In the genomic region with DNA sequence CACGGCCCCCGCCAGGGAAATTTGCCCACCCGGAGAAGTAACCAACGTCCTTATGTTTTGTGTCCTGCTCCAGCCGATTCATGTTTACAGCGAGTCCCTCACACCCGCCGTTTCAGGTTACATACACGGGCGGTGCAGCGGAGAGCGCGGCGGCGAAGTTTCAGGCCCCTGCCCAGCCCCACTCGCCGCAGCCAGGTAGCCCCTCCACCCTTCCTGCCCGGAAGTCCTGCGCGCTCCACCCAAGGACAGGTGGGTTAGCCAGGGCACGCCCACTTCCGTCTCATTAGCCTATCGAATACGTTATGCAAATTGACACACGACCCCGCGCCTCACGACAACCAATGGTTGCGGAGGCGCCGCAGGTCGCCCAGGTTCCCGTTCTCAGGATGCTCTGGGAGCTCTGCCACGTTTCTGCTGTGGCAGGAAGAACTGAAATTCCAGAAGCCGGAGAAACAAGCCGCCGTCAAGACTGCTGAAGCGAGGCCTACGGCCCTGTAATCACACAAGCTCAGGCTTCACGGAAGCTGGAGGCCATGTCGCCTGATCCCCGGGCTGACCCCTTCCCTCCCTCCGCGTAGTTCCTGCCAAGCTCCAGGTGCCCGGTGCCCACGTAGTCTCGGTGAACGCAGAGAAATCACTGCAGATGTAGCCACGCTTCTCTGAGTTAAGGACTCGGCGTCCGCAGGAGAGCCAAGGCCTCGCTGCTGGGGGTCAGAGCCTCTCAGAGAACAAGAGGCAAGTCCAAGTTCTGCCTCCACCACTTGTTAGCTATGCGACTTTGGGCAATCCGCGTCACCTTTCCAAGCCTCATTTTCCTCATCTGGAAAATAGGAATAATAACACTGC, we compare ENCODE assay signal across 7 cellular contexts. TPM values are rescaled to one million over a fixed set of nuclear protein-coding genes. Genes with fewer than 3 reads are reported as not detected.
DNase-seq lines count a peak whose midpoint lies in the region; ATAC-seq and TF ChIP-seq lines count a peak whose summit lies in the region.

No MANE protein-coding gene starts in this region.

- intact Hi-C loops in PC-9 (cut with micrococcal nuclease; ENCODE audit: unreplicated experiment) (loop anchor here (1.0 to 2.0 kb wide), 4 partner anchors 11 to 52 kb away; no protein-coding TSS in a partner anchor), right cardiac atrium (cut with DNase I) (no loop called here), prostate gland (cut with DNase I) (loop anchor here (5.0 kb wide), 1 partner anchor 37 kb away; no protein-coding TSS in a partner anchor)

- CTCF ChIA-PET in PC-9 (lab: Charles Lee) = interaction anchor here (0.9 kb wide), 1 partner anchor 22 kb away, joined by 3 read pairs; a partner anchor contains a TSS

- TF ChIP-seq POLR2A in prostate gland (IDR thresholded peaks at IDR 0.05) = peak; percentile 83

- H3K4me1 ChIP-seq in PC-9 (replicated peaks; ENCODE audit: insufficient read depth) (peaks cover 69% of the 10 kb centered on the region), adipocyte (ENCODE audit: control insufficient read depth, insufficient read depth, low read length) (peaks cover 10% of the 10 kb centered on the region), right cardiac atrium (ENCODE audit: control insufficient read depth, insufficient read depth, low read length) (peaks cover 1% of the 10 kb centered on the region), prostate gland (replicated peaks) (no peaks in the 10 kb centered on the region)

- H3K9me3 ChIP-seq in PC-9 (ENCODE audit: insufficient read depth, low read depth) (no peaks in the 10 kb centered on the region), adipocyte (ENCODE audit: control insufficient read depth, low read length) (no peaks in the 10 kb centered on the region), right cardiac atrium (ENCODE audit: control insufficient read depth, low read length) (no peaks in the 10 kb centered on the region), prostate gland (no peaks in the 10 kb centered on the region)

- POLR2A ChIA-PET in PC-9 (lab: Charles Lee; ENCODE audit: unreplicated experiment) = interaction anchor here (0.5 to 1.4 kb wide), 13 partner anchors 15 to 1248 kb away, joined by 3 to 18 read pairs (median 5); a partner anchor contains a TSS

- peak overlapping the region; percentile 52 for H2AFZ ChIP-seq in PC-9

- peaks cover 64% of the 10 kb centered on the region for H3F3A ChIP-seq in PC-9 (ENCODE audit: insufficient read depth, low read depth)

- no peak for TF ChIP-seq CTCF in HFF-Myc (IDR thresholded peaks at IDR 0.05; ENCODE audit: low read depth, low read length, missing control alignments)
- TF ChIP-seq CTCF in PC-9 (conservative IDR thresholded peaks at IDR 0.05) = 0 out of 2 replicates have a peak, but pooled peaks have one; percentile 30
- TF ChIP-seq CTCF in prostate gland (IDR thresholded peaks at IDR 0.05) = peak; percentile 8 to 64 (median 34)

- H3K27ac ChIP-seq in PC-9 = peak overlapping the region; percentile 89
- H3K27ac ChIP-seq in right cardiac atrium (ENCODE audit: low read length) = peak overlapping the region; percentile 19
- peak overlapping the region; percentile 93 to 94 for H3K27ac ChIP-seq in prostate gland

- no peaks in the 10 kb centered on the region for H3K36me3 ChIP-seq in PC-9 (ENCODE audit: low read depth)
- no peaks in the 10 kb centered on the region for H3K36me3 ChIP-seq in adipocyte (ENCODE audit: control insufficient read depth, insufficient read depth, low read length, severe bottlenecking)
- no peaks in the 10 kb centered on the region for H3K36me3 ChIP-seq in prostate gland

- 0 out of 2 replicates have a peak, but pooled peaks cover 6% of the 10 kb centered on the region for H3K79me2 ChIP-seq in PC-9 (ENCODE audit: low read depth)

- no peaks in the 10 kb centered on the region for H3K9me2 ChIP-seq in PC-9 (ENCODE audit: insufficient read depth)

- DNase-seq in HFF-Myc (ENCODE audit: extremely low read depth, low read depth) = no peak
- DNase-seq in PC-9 = peak; percentile 99 to 100
- no peak for DNase-seq in adipocyte (ENCODE audit: low read depth)
- DNase-seq in right cardiac atrium = peak; percentile 73 to 90 (median 86)
- DNase-seq in prostate gland (ENCODE audit: low spot score) = peak; percentile 99

- H3K4me2 ChIP-seq in PC-9 = peak overlapping the region; percentile 75

- ATAC-seq in right cardiac atrium (peak; percentile 88), GM21529 (IDR thresholded peaks at IDR 0.05; ENCODE audit: unreplicated experiment) (no peak), HG02981 (IDR thresholded peaks at IDR 0.05; ENCODE audit: unreplicated experiment) (no peak)

- H4K20me1 ChIP-seq in PC-9 (ENCODE audit: insufficient read depth) = no peaks in the 10 kb centered on the region

- H3K9ac ChIP-seq in adipocyte (ENCODE audit: low read length) = no peak overlapping the region

- H3K27me3 ChIP-seq in PC-9 (ENCODE audit: insufficient read depth, low read depth) = no peaks in the 10 kb centered on the region
- H3K27me3 ChIP-seq in adipocyte (replicated peaks; ENCODE audit: control insufficient read depth, insufficient read depth, low read length) = no peaks in the 10 kb centered on the region
- H3K27me3 ChIP-seq in right cardiac atrium (ENCODE audit: control insufficient read depth, insufficient read depth) = no peaks in the 10 kb centered on the region
- H3K27me3 ChIP-seq in prostate gland (replicated peaks; ENCODE audit: insufficient read depth) = no peaks in the 10 kb centered on the region

- WGBS in right cardiac atrium = 23% methylated on average over 56 of the region's 56 CpGs
- WGBS in prostate gland = 13% methylated on average over 56 of the region's 56 CpGs

- BruUV-seq in PC-9 (replicated peaks; lab: Mats Ljungman, UMichigan) = TSS peak; percentile 99

- H3K4me3 ChIP-seq in HFF-Myc (replicated peaks; ENCODE audit: low read depth, low read length) = peak overlapping the region; percentile 20; the same call in 1 of the 2 replicates
- peak overlapping the region; percentile 43 for H3K4me3 ChIP-seq in PC-9
- peak overlapping the region; percentile 41 for H3K4me3 ChIP-seq in adipocyte (ENCODE audit: low read length)
- peak overlapping the region; percentile 6 for H3K4me3 ChIP-seq in right cardiac atrium (ENCODE audit: low read length)
- H3K4me3 ChIP-seq in prostate gland = peak overlapping the region; percentile 19 to 26

RNA-seq across cellular contexts. Expression of a gene that starts 22.4 kb away (rescaled TPM):
- total RNA-seq in PC-9 (2021) (758 and 776 TPM in 2 replicates), right cardiac atrium (100 to 1,000 TPM; 140 to 224 (median 163) TPM), prostate gland (100 to 1,000 TPM; 295 to 329 TPM)
- polyA plus RNA-seq in right cardiac atrium = 92.5 TPM

Comparison
In these comparisons a context has a peak if more than half of its experiments do, and no peak if none do; other contexts are left out.
1. DNase-seq: peak in PC-9 (2 of 2), right cardiac atrium (3 of 3) and prostate gland (single experiment); none in HFF-Myc (single experiment) and adipocyte (single experiment).
2. H3K27ac ChIP-seq: peak in every context shown above with its lines; median percentile 94 in prostate gland; 89 in PC-9; 19 in right cardiac atrium.
3. ATAC-seq: peak in right cardiac atrium (2 of 2); none in GM21529 (single experiment) and HG02981 (single experiment).
4. intact Hi-C loops: an anchor here in PC-9 (1.0 to 2.0 kb wide) and prostate gland (5.0 kb wide); none called in right cardiac atrium.
5. Peak in every context shown above with its lines, with median percentiles within 50 percentile points of each other: H3K4me3 ChIP-seq.